In the genomic region with DNA sequence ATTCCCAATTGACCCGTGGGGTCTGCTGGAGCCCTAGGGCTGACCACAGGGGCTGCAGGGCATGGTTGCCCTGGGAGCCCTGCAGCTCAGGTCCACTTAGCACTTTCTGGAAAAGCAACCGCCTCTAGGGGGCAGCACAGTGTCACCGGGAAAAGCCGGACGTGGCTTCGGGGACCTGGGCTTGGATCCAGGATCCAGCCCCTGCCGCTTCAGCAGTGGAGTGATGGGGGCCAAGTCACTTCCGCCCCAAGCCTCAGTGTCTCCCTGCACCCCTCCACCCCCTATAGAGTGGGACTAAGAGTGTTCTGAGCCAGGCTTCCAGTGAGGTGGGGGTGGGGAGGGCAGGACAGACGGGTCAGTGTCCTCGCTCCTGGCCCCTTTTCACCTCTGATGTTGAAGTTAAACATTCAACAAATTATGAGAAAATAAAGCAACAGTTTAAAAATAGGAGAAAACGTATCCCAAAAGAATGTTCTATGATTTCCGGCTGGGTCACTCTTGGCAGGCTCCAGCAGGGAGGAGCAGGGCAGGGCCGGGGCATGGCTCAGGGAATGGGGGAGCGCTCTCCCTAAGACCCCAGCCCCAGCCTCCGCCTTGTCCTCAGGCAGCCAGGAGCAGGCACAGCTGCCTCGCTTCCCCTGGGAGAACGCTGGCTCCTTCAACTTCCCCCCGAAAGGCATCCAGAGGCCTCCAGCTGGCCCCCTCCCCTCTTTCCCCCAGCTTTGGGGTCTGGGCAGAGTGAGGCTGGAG, we compare ENCODE assay signal across 8 cellular contexts.
A peak's percentile ranks its signal among the peaks of the same experiment; 100 is the strongest.
DNase-seq lines count a peak whose midpoint lies in the region; ATAC-seq and TF ChIP-seq lines count a peak whose summit lies in the region.

No MANE protein-coding gene starts in this region.

- H3K36me3 Mint-ChIP-seq in activated T-helper 1 cell treated with anti-CD3 and anti-CD28 coated beads, Interleukin-12 subunit alpha, Interleukin-12 subunit beta, Interleukin-2, Interleukin-4 antibody, amounts not matched to agents 30 ng/mL and 10 ng/mL and 1 ng/mL, durations not matched to agents 14 hours and 24 hours and 36 hours (ENCODE audit: low read depth): no peaks in the 10 kb centered on the region

- TF ChIP-seq POLR2A in NB4 (IDR thresholded peaks at IDR 0.05; ENCODE audit: extremely low read depth, insufficient read length): no peak
- no peak for TF ChIP-seq POLR2A in suprapubic skin (IDR thresholded peaks at IDR 0.05)

- H3K27me3 Mint-ChIP-seq in activated T-helper 1 cell treated with anti-CD3 and anti-CD28 coated beads, Interleukin-12 subunit alpha, Interleukin-12 subunit beta, Interleukin-2, Interleukin-4 antibody, amounts not matched to agents 30 ng/mL and 10 ng/mL and 1 ng/mL, durations not matched to agents 14 hours and 24 hours and 36 hours (ENCODE audit: insufficient read depth): peaks cover 9% of the 10 kb centered on the region

- 11% methylated on average over 15 of the region's 18 CpGs for WGBS in suprapubic skin

- H3K9me3 ChIP-seq in suprapubic skin: no peaks in the 10 kb centered on the region

- intact Hi-C loops in activated T-helper 1 cell treated with anti-CD3 and anti-CD28 coated beads, Interleukin-12 subunit alpha, Interleukin-12 subunit beta, Interleukin-2, Interleukin-4 antibody, amounts not matched to agents 30 ng/mL and 10 ng/mL and 1 ng/mL, durations not matched to agents 14 hours and 24 hours and 36 hours (cut with micrococcal nuclease): loop anchor here (1.0 kb wide), 1 partner anchor 276 kb away; no protein-coding TSS in a partner anchor

- no peak for TF ChIP-seq EP300 in suprapubic skin (IDR thresholded peaks at IDR 0.05)

- peak; percentile 79 for TF ChIP-seq CTCF in NB4 (IDR thresholded peaks at IDR 0.05; ENCODE audit: low read depth, low read length)
- peak; percentile 38 to 77 for TF ChIP-seq CTCF in suprapubic skin (IDR thresholded peaks at IDR 0.05)

- H3K9me3 Mint-ChIP-seq in activated T-helper 1 cell treated with anti-CD3 and anti-CD28 coated beads, Interleukin-12 subunit alpha, Interleukin-12 subunit beta, Interleukin-2, Interleukin-4 antibody, amounts not matched to agents 30 ng/mL and 10 ng/mL and 1 ng/mL, durations not matched to agents 14 hours and 24 hours and 36 hours: no peaks in the 10 kb centered on the region

- no peak overlapping the region for H3K4me3 Mint-ChIP-seq in activated T-helper 1 cell treated with anti-CD3 and anti-CD28 coated beads, Interleukin-12 subunit alpha, Interleukin-12 subunit beta, Interleukin-2, Interleukin-4 antibody, amounts not matched to agents 30 ng/mL and 10 ng/mL and 1 ng/mL, durations not matched to agents 14 hours and 24 hours and 36 hours

- no peaks in the 10 kb centered on the region for H3K4me1 Mint-ChIP-seq in activated T-helper 1 cell treated with anti-CD3 and anti-CD28 coated beads, Interleukin-12 subunit alpha, Interleukin-12 subunit beta, Interleukin-2, Interleukin-4 antibody, amounts not matched to agents 30 ng/mL and 10 ng/mL and 1 ng/mL, durations not matched to agents 14 hours and 24 hours and 36 hours (ENCODE audit: low read depth)

- ATAC-seq in esophagus mucosa: peak; percentile 37

- H3K36me3 ChIP-seq in suprapubic skin: no peaks in the 10 kb centered on the region

- DNase-seq in NCI-H526 (lab: John Stamatoyannopoulos, UW) (peak; percentile 55 to 92), NCI-H526 treated with DMSO at 0.1 percent for 48 hours (lab: John Stamatoyannopoulos, UW) (no peak), NB4 (ENCODE audit: low read depth) (peak; percentile 68), mucosa of gallbladder (ENCODE audit: low spot score) (peak; percentile 91), suprapubic skin (ENCODE audit: low spot score in 2 of 2) (peak; percentile 78 to 89)
- DNase-seq in activated CD4-positive, alpha-beta T cell treated with anti-CD3 and anti-CD28 coated beads for 4 hours: peak; percentile 12 to 26
- no peak for DNase-seq in activated T-helper 1 cell treated with anti-CD3 and anti-CD28 coated beads, Interleukin-12 subunit alpha, Interleukin-12 subunit beta, Interleukin-2, Interleukin-4 antibody, amounts not matched to agents 30 ng/mL and 10 ng/mL and 1 ng/mL, durations not matched to agents 14 hours and 24 hours and 36 hours (ENCODE audit: low spot score)

- H3K27ac Mint-ChIP-seq in activated T-helper 1 cell treated with anti-CD3 and anti-CD28 coated beads, Interleukin-12 subunit alpha, Interleukin-12 subunit beta, Interleukin-2, Interleukin-4 antibody, amounts not matched to agents 30 ng/mL and 10 ng/mL and 1 ng/mL, durations not matched to agents 14 hours and 24 hours and 36 hours: no peak overlapping the region

- H3K27me3 ChIP-seq in suprapubic skin: peaks cover 20% of the 10 kb centered on the region

- H3K4me3 ChIP-seq in NB4 (ENCODE audit: low read depth, low read length): no peak overlapping the region
- H3K4me3 ChIP-seq in suprapubic skin: peak overlapping the region; percentile 15

- peaks cover 30% of the 10 kb centered on the region for H3K4me1 ChIP-seq in suprapubic skin

- H3K27ac ChIP-seq in suprapubic skin: peak overlapping the region; percentile 35

Comparison
In these comparisons a context has a peak if more than half of its experiments do, and no peak if none do; other contexts are left out.
1. DNase-seq: peak in NCI-H526 (2 of 2), NB4 (single experiment), activated CD4-positive, alpha-beta T cell treated with anti-CD3 and anti-CD28 coated beads for 4 hours (2 of 2), mucosa of gallbladder (single experiment) and suprapubic skin (2 of 2); none in NCI-H526 treated with DMSO at 0.1 percent for 48 hours (single experiment) and activated T-helper 1 cell treated with anti-CD3 and anti-CD28 coated beads, Interleukin-12 subunit alpha, Interleukin-12 subunit beta, Interleukin-2, Interleukin-4 antibody, amounts not matched to agents 30 ng/mL and 10 ng/mL and 1 ng/mL, durations not matched to agents 14 hours and 24 hours and 36 hours (single experiment).